Comparison of ENCODE assay signal across 26 cellular contexts in the genomic region with DNA sequence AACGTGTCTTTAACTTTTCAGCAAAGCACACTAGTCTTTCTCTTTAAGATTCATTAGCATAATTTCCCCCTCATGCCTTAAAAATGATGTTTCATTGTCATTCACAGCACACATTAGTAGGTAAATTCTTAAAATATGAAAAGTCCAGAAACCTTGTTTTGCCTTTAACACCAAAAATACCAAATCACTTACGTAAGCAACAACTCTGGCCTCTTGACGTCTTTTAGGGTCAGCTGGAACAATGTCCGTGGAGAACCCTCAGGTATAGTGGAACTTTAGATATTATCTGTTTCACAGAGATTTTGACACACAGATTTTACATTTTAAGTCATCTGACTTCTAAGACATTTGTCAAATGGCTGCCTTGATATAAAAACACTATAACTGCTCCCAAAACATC. TPM values are rescaled to one million over a fixed set of nuclear protein-coding genes. Genes with fewer than 3 reads are reported as not detected.
DNase-seq lines count a peak whose midpoint lies in the region; ATAC-seq and TF ChIP-seq lines count a peak whose summit lies in the region.
"Had no signal": no experiment of that assay in that cellular context is flagged by ENCODE, and none has a peak within 500 bp of the region (broad histone marks: within the 10 kb centered on the region; RNA-seq: fewer than 3 reads in every experiment).

No MANE protein-coding gene starts in this region.

- CTCF ChIA-PET in activated CD4-positive, alpha-beta T cell treated with anti-CD3 and anti-CD28 coated beads for 36 hours (lab: Charles Lee): interaction anchor here (0.8 to 1.4 kb wide), 6 partner anchors 9 to 170 kb away, joined by 3 to 4 read pairs (median 3); a partner anchor contains a TSS

- no peak overlapping the region for H3K4me3 Mint-ChIP-seq in T-helper 17 cell
- H3K4me3 Mint-ChIP-seq in natural killer cell treated with Interleukin-12 subunit alpha and Interleukin-12 subunit beta and Interleukin-15 and Interleukin-18, amount 100 ng/mL, for 72 hours: no peak overlapping the region
- no peak overlapping the region for H3K4me3 Mint-ChIP-seq in activated CD4-positive, alpha-beta T cell treated with anti-CD3 and anti-CD28 coated beads for 36 hours
- H3K4me3 Mint-ChIP-seq: HFFc6 had no signal

- H3K27me3 Mint-ChIP-seq in T-helper 17 cell: no peaks in the 10 kb centered on the region
- no peaks in the 10 kb centered on the region for H3K27me3 Mint-ChIP-seq in natural killer cell treated with Interleukin-12 subunit alpha and Interleukin-12 subunit beta and Interleukin-15 and Interleukin-18, amount 100 ng/mL, for 72 hours
- H3K27me3 Mint-ChIP-seq in activated CD4-positive, alpha-beta T cell treated with anti-CD3 and anti-CD28 coated beads for 36 hours: no peaks in the 10 kb centered on the region
- H3K27me3 Mint-ChIP-seq: CD4-positive, alpha-beta memory T cell had no signal

- POLR2A ChIA-PET in activated CD4-positive, alpha-beta T cell treated with anti-CD3 and anti-CD28 coated beads for 36 hours (lab: Charles Lee): no interaction called here

- peak overlapping the region; percentile 79 for H3K27ac Mint-ChIP-seq in T-helper 17 cell
- peak overlapping the region; percentile 25 to 29 for H3K27ac Mint-ChIP-seq in natural killer cell treated with Interleukin-12 subunit alpha and Interleukin-12 subunit beta and Interleukin-15 and Interleukin-18, amount 100 ng/mL, for 72 hours
- no peak overlapping the region for H3K27ac Mint-ChIP-seq in activated CD4-positive, alpha-beta T cell treated with anti-CD3 and anti-CD28 coated beads for 36 hours
- H3K27ac Mint-ChIP-seq: HFFc6 had no signal

- H3K9me3 Mint-ChIP-seq in natural killer cell treated with Interleukin-12 subunit alpha and Interleukin-12 subunit beta and Interleukin-15 and Interleukin-18, amount 100 ng/mL, for 72 hours: no peaks in the 10 kb centered on the region
- H3K9me3 Mint-ChIP-seq in activated CD4-positive, alpha-beta T cell treated with anti-CD3 and anti-CD28 coated beads for 36 hours (ENCODE audit: low read depth): peaks cover 5% of the 10 kb centered on the region
- H3K9me3 Mint-ChIP-seq: CD4-positive, alpha-beta memory T cell; HFFc6 had no signal

- intact Hi-C loops in left ventricle myocardium inferior (cut with micrococcal nuclease) (no loop called here), heart left ventricle (cut with DNase I) (loop anchor here in 1 of 10 donors (5.0 kb wide), 1 partner anchor 34 kb away; no protein-coding TSS in a partner anchor)
- intact Hi-C loops in activated CD4-positive, alpha-beta T cell treated with anti-CD3 and anti-CD28 coated beads for 36 hours (cut with DNase I, micrococcal nuclease): loop anchor here (5.0 to 10.0 kb wide), 2 partner anchors 302 to 1094 kb away; a partner anchor contains a TSS

- H3K4me1 ChIP-seq in left ventricle myocardium inferior (peaks cover 78% of the 10 kb centered on the region), heart left ventricle (peaks cover 0 to 70% (median 48%) of the 10 kb centered on the region in 12 donors)

- H3K36me3 ChIP-seq in left ventricle myocardium inferior: no peaks in the 10 kb centered on the region
- no peaks in the 10 kb centered on the region for H3K36me3 ChIP-seq in heart left ventricle
- H3K36me3 ChIP-seq: HAP-1, SJCRH30 had no signal

- DNase-seq in left ventricle myocardium inferior (no peak), heart left ventricle (no peak), T-helper 17 cell (no peak), NCI-H128 (lab: John Stamatoyannopoulos, UW; ENCODE audit: unreplicated experiment) (no peak)
- no peak for DNase-seq in natural killer cell treated with Interleukin-12 subunit alpha and Interleukin-12 subunit beta and Interleukin-15 and Interleukin-18, amount 100 ng/mL, for 72 hours (ENCODE audit: low spot score)
- no peak for DNase-seq in activated CD4-positive, alpha-beta T cell treated with anti-CD3 and anti-CD28 coated beads for 36 hours
- DNase-seq: AML-193; Caco-2; CD4-positive, alpha-beta memory T cell; GDM1; GOT3; HFFc6; Kasumi-1; MV-4-11; NCI-H1105; NCI-H2029; NCI-H446 treated with DMSO at 0.1 percent for 48 hours; NCI-H526 treated with DMSO at 0.1 percent for 48 hours; PC-9; SJCRH30 had no signal

- H3K9me3 ChIP-seq in left ventricle myocardium inferior (replicated peaks) (no peaks in the 10 kb centered on the region), heart left ventricle (no peaks in the 10 kb centered on the region), T-helper 17 cell (ENCODE audit: control insufficient read depth, low read length, poor library complexity, severe bottlenecking) (no peaks in the 10 kb centered on the region)
- H3K9me3 ChIP-seq: Caco-2, HAP-1, SJCRH30 had no signal

- peaks cover 55% of the 10 kb centered on the region for H3K4me1 Mint-ChIP-seq in T-helper 17 cell
- H3K4me1 Mint-ChIP-seq in natural killer cell treated with Interleukin-12 subunit alpha and Interleukin-12 subunit beta and Interleukin-15 and Interleukin-18, amount 100 ng/mL, for 72 hours (ENCODE audit: low read depth in 2 of 2): peaks cover 69 to 78% of the 10 kb centered on the region in 2 donors
- peaks cover 84% of the 10 kb centered on the region for H3K4me1 Mint-ChIP-seq in activated CD4-positive, alpha-beta T cell treated with anti-CD3 and anti-CD28 coated beads for 36 hours

- TF ChIP-seq POLR2A in heart left ventricle (IDR thresholded peaks at IDR 0.05): no peak

- ATAC-seq in heart left ventricle: no peak
- ATAC-seq in T-helper 17 cell: no peak
- no peak for ATAC-seq in natural killer cell treated with Interleukin-12 subunit alpha and Interleukin-12 subunit beta and Interleukin-15 and Interleukin-18, amount 100 ng/mL, for 72 hours
- ATAC-seq in GM18858 (IDR thresholded peaks at IDR 0.05; ENCODE audit: unreplicated experiment): no peak
- ATAC-seq in activated CD4-positive, alpha-beta T cell treated with anti-CD3 and anti-CD28 coated beads for 36 hours: no peak
- ATAC-seq: GM12878, K562, Right ventricle myocardium inferior had no signal

- H3K27me3 ChIP-seq in left ventricle myocardium inferior (ENCODE audit: low read depth) (no peaks in the 10 kb centered on the region), heart left ventricle (no peaks in the 10 kb centered on the region)
- H3K27me3 ChIP-seq: BLaER1 treated with 17β-estradiol and CSF1 and Interleukin-3, amounts not matched to agents 10 nM and 100 nM; SJCRH30 had no signal

- TF ChIP-seq CTCF in left ventricle myocardium inferior (IDR thresholded peaks at IDR 0.05; ENCODE audit: borderline replicate concordance) (no peak), heart left ventricle (IDR thresholded peaks at IDR 0.05) (no peak)

- no peak overlapping the region for H3K4me3 ChIP-seq in left ventricle myocardium inferior
- no peak overlapping the region for H3K4me3 ChIP-seq in heart left ventricle
- H3K4me3 ChIP-seq: BLaER1 treated with 17β-estradiol and CSF1 and Interleukin-3, amounts not matched to agents 10 nM and 100 nM; GM12878; HAP-1; K562; PC-9; SJCRH30 had no signal

- peaks cover 2% of the 10 kb centered on the region for H3K36me3 Mint-ChIP-seq in T-helper 17 cell (ENCODE audit: low read depth)
- H3K36me3 Mint-ChIP-seq in natural killer cell treated with Interleukin-12 subunit alpha and Interleukin-12 subunit beta and Interleukin-15 and Interleukin-18, amount 100 ng/mL, for 72 hours: no peaks in the 10 kb centered on the region
- peaks cover 14% of the 10 kb centered on the region for H3K36me3 Mint-ChIP-seq in activated CD4-positive, alpha-beta T cell treated with anti-CD3 and anti-CD28 coated beads for 36 hours (ENCODE audit: low read depth)

- WGBS in heart left ventricle, 4 donors: 66 to 81% (median 74%) methylated on average over 4 of the region's 4 CpGs

- H3K27ac ChIP-seq in left ventricle myocardium inferior (replicated peaks): peak overlapping the region; percentile 71
- H3K27ac ChIP-seq in heart left ventricle: peak overlapping the region in 2 of 12 donors; percentile 26 to 61
- H3K27ac ChIP-seq: BLaER1 treated with 17β-estradiol and CSF1 and Interleukin-3, amounts not matched to agents 10 nM and 100 nM; PC-9 had no signal

RNA-seq across cellular contexts. Expression of a gene that starts 30.9 kb away (rescaled TPM):
- total RNA-seq in left ventricle myocardium inferior (56.8 TPM), heart left ventricle (10 to 100 TPM; 47.4 to 82.2 (median 56.3) TPM), T-helper 17 cell (10 to 100 TPM; 72.4 to 80.7 TPM)
- 10 to 100 TPM in 1 of 2 donors, 1 to 10 TPM in 1; 8.6 to 12.5 TPM for polyA plus RNA-seq in heart left ventricle
- 100 to 1,000 TPM; 108 to 180 TPM for total RNA-seq in natural killer cell treated with Interleukin-12 subunit alpha and Interleukin-12 subunit beta and Interleukin-15 and Interleukin-18, amount 100 ng/mL, for 72 hours
- 10 to 100 TPM; 45.8 to 46.7 TPM for total RNA-seq in activated CD4-positive, alpha-beta T cell treated with anti-CD3 and anti-CD28 coated beads for 36 hours
